8 cellular contexts compared by ENCODE assay signal in genomic region chr3:188947401-188947982, GRCh38.
DNase-seq lines count a peak whose midpoint lies in the region; ATAC-seq and TF ChIP-seq lines count a peak whose summit lies in the region.

No MANE protein-coding gene starts in this region.

- H3K4me3 ChIP-seq in neural progenitor cell: peak overlapping the region; percentile 59

- H3K4me1 Mint-ChIP-seq in activated CD4-positive, alpha-beta T cell treated with anti-CD3 and anti-CD28 coated beads, Interleukin-2, amount 10 ng/mL, durations not matched to agents 24 days and 14 days: peaks cover 28% of the 10 kb centered on the region
- H3K4me1 Mint-ChIP-seq in neural progenitor cell: peaks cover 21% of the 10 kb centered on the region

- peaks cover 28% of the 10 kb centered on the region for H3K27me3 ChIP-seq in neural progenitor cell

- TF ChIP-seq CTCF in neural progenitor cell (IDR thresholded peaks at IDR 0.05): peak; percentile 51

- H3F3A ChIP-seq in neural progenitor cell (ENCODE audit: low read depth): peaks cover 26% of the 10 kb centered on the region

- peaks cover 6% of the 10 kb centered on the region for H3K9me3 Mint-ChIP-seq in activated CD4-positive, alpha-beta T cell treated with anti-CD3 and anti-CD28 coated beads, Interleukin-2, amount 10 ng/mL, durations not matched to agents 24 days and 14 days
- no peaks in the 10 kb centered on the region for H3K9me3 Mint-ChIP-seq in neural progenitor cell

- peaks cover 3% of the 10 kb centered on the region for H3K36me3 Mint-ChIP-seq in activated CD4-positive, alpha-beta T cell treated with anti-CD3 and anti-CD28 coated beads, Interleukin-2, amount 10 ng/mL, durations not matched to agents 24 days and 14 days (ENCODE audit: low read depth)
- H3K36me3 Mint-ChIP-seq in neural progenitor cell: no peaks in the 10 kb centered on the region

- peaks cover 19% of the 10 kb centered on the region for H3K27me3 Mint-ChIP-seq in activated CD4-positive, alpha-beta T cell treated with anti-CD3 and anti-CD28 coated beads, Interleukin-2, amount 10 ng/mL, durations not matched to agents 24 days and 14 days
- peaks cover 8% of the 10 kb centered on the region for H3K27me3 Mint-ChIP-seq in neural progenitor cell (ENCODE audit: insufficient read depth, low read depth)

- no peak overlapping the region for H3K27ac ChIP-seq in neural progenitor cell

- no peaks in the 10 kb centered on the region for H3K9me3 ChIP-seq in neural progenitor cell (ENCODE audit: low read depth)

- DNase-seq in activated CD4-positive, alpha-beta T cell treated with anti-CD3 and anti-CD28 coated beads, Interleukin-2, amount 10 ng/mL, durations not matched to agents 24 days and 14 days: peak; percentile 63
- DNase-seq in activated CD4-positive, alpha-beta T cell treated with anti-CD3 and anti-CD28 coated beads, Interleukin-2, amount 50 U/mL, for 48 hours: no peak
- DNase-seq in NCI-H2081 (lab: John Stamatoyannopoulos, UW) (peak; percentile 99 to 100), Right ventricle myocardium inferior (ENCODE audit: missing footprints) (peak; percentile 90), neural progenitor cell (ENCODE audit: low spot score) (peak; percentile 96), T-helper 9 cell (no peak), activated gamma-delta T cell treated with Interleukin-2 at 50 U/mL for 16 hours (no peak)
- peak; percentile 33 for DNase-seq in activated naive CD4-positive, alpha-beta T cell treated with anti-CD3 and anti-CD28 coated beads, Interleukin-2, amount 50 U/mL, for 16 hours

- no peaks in the 10 kb centered on the region for H3K36me3 ChIP-seq in neural progenitor cell

- H3K27ac Mint-ChIP-seq in activated CD4-positive, alpha-beta T cell treated with anti-CD3 and anti-CD28 coated beads, Interleukin-2, amount 10 ng/mL, durations not matched to agents 24 days and 14 days: no peak overlapping the region
- no peak overlapping the region for H3K27ac Mint-ChIP-seq in neural progenitor cell

- H3K4me2 ChIP-seq in neural progenitor cell: peak overlapping the region; percentile 88

- peaks cover 12% of the 10 kb centered on the region for H3K4me1 ChIP-seq in neural progenitor cell

- no peak overlapping the region for H3K9ac ChIP-seq in neural progenitor cell

- intact Hi-C loops in activated CD4-positive, alpha-beta T cell treated with anti-CD3 and anti-CD28 coated beads, Interleukin-2, amount 10 ng/mL, durations not matched to agents 24 days and 14 days (cut with micrococcal nuclease): loop anchor here (10.0 kb wide), 1 partner anchor 73 kb away; no protein-coding TSS in a partner anchor
- intact Hi-C loops in Right ventricle myocardium inferior (cut with DNase I): loop anchor here (5.0 to 10.0 kb wide), 8 partner anchors 60 to 910 kb away; partner anchors contain the start of gene LPP

- peak; percentile 87 for ATAC-seq in Right ventricle myocardium inferior

- no peaks in the 10 kb centered on the region for H4K20me1 ChIP-seq in neural progenitor cell (ENCODE audit: low read depth)

- H2AFZ ChIP-seq in neural progenitor cell (replicated peaks): peak overlapping the region; percentile 94

- H3K79me2 ChIP-seq in neural progenitor cell (ENCODE audit: low read depth): no peaks in the 10 kb centered on the region

- peak overlapping the region; percentile 36 for H3K4me3 Mint-ChIP-seq in activated CD4-positive, alpha-beta T cell treated with anti-CD3 and anti-CD28 coated beads, Interleukin-2, amount 10 ng/mL, durations not matched to agents 24 days and 14 days
- H3K4me3 Mint-ChIP-seq in neural progenitor cell: peak overlapping the region; percentile 81

Comparison
In these comparisons a context has a peak if more than half of its experiments do, and no peak if none do; other contexts are left out.
1. DNase-seq: peak in activated CD4-positive, alpha-beta T cell treated with anti-CD3 and anti-CD28 coated beads, Interleukin-2, amount 10 ng/mL, durations not matched to agents 24 days and 14 days (single experiment), NCI-H2081 (2 of 2), activated naive CD4-positive, alpha-beta T cell treated with anti-CD3 and anti-CD28 coated beads, Interleukin-2, amount 50 U/mL, for 16 hours (single experiment), Right ventricle myocardium inferior (single experiment) and neural progenitor cell (single experiment); none in activated CD4-positive, alpha-beta T cell treated with anti-CD3 and anti-CD28 coated beads, Interleukin-2, amount 50 U/mL, for 48 hours (0 of 2), T-helper 9 cell (single experiment) and activated gamma-delta T cell treated with Interleukin-2 at 50 U/mL for 16 hours (single experiment).